In genomic region chr11:1618231-1618630, GRCh38 we compare ENCODE assay signal across 1 cellular context.
TF ChIP-seq lines count a peak whose summit lies in the region.

No MANE protein-coding gene starts in this region.

TF ChIP-seq in WTC11, 78 proteins besides CTCF, POLR2A, EP300 and RAD21 (continued from another document):
- TF ChIP-seq NFE2L1 (CRISPR knock-in tag; IDR thresholded peaks at IDR 0.05) (no peak), E2F5 (CRISPR knock-in tag; IDR thresholded peaks at IDR 0.05) (no peak)
